ENCODE assay signal across 8 cellular contexts in genomic region chr6:21595951-21596378, GRCh38. TPM values are rescaled to one million over a fixed set of nuclear protein-coding genes. Genes with fewer than 3 reads are reported as not detected.
DNase-seq lines count a peak whose midpoint lies in the region; ATAC-seq and TF ChIP-seq lines count a peak whose summit lies in the region.

No MANE protein-coding gene starts in this region.

- intact Hi-C loops in activated T-helper 2 cell treated with anti-CD3 and anti-CD28 coated beads, Interferon-gamma antibody, Interleukin-2, Interleukin-4, amounts not matched to agents 10 μg/mL and 5 μg/mL and 100 μg/mL, durations not matched to agents 14 hours and 24 hours and 36 hours (cut with micrococcal nuclease), result loop anchor here (2.0 to 10.0 kb wide), 8 partner anchors 71 to 1761 kb away; partner anchors contain the start of gene ID4
- intact Hi-C loops in left lung (cut with DNase I) (loop anchor here in 1 of 2 donors (10.0 kb wide), 1 partner anchor 339 kb away; no protein-coding TSS in a partner anchor), testis (cut with DNase I; ENCODE audit: low total_unique reads) (loop anchor here (10.0 kb wide), 1 partner anchor 329 kb away; no protein-coding TSS in a partner anchor)

- H2AFZ ChIP-seq in GM23248, result peak overlapping the region; percentile 90

- WGBS in GM23248 (ENCODE audit: low coverage in 1 of 2, low lambda C conversion rate in 2 of 2, missing lambda C conversion rate in 2 of 2), 2 experiments, result 1% methylated on average over 28 of the region's 28 CpGs
- 0% methylated on average over 28 of the region's 28 CpGs for WGBS in testis, 2 donors

- peaks cover 44% of the 10 kb centered on the region for H3K27me3 Mint-ChIP-seq in activated T-helper 2 cell treated with anti-CD3 and anti-CD28 coated beads, Interferon-gamma antibody, Interleukin-2, Interleukin-4, amounts not matched to agents 10 μg/mL and 5 μg/mL and 100 μg/mL, durations not matched to agents 14 hours and 24 hours and 36 hours (ENCODE audit: low read depth)

- peak overlapping the region; percentile 97 for H3K4me2 ChIP-seq in GM23248 (ENCODE audit: unreplicated experiment)

- no peak for TF ChIP-seq POLR2A in testis (IDR thresholded peaks at IDR 0.05)

- H3K9ac ChIP-seq in GM23248, result peak overlapping the region; percentile 85

- H3K27ac ChIP-seq in GM23248 (peak overlapping the region; percentile 82), left lung (peak overlapping the region; percentile 91 to 93), testis (peak overlapping the region; percentile 81 to 86)

- H4K20me1 ChIP-seq in GM23248 (ENCODE audit: insufficient read depth), result no peaks in the 10 kb centered on the region

- H3K27me3 ChIP-seq in GM23248 (replicated peaks; ENCODE audit: insufficient read depth), result no peaks in the 10 kb centered on the region
- H3K27me3 ChIP-seq in left lung, result peaks cover 0 to 4% of the 10 kb centered on the region in 2 donors
- no peaks in the 10 kb centered on the region for H3K27me3 ChIP-seq in testis

- H3K27ac Mint-ChIP-seq in activated T-helper 2 cell treated with anti-CD3 and anti-CD28 coated beads, Interferon-gamma antibody, Interleukin-2, Interleukin-4, amounts not matched to agents 10 μg/mL and 5 μg/mL and 100 μg/mL, durations not matched to agents 14 hours and 24 hours and 36 hours, result peak overlapping the region; percentile 97

- in situ Hi-C loops in GM23248 (cut with MboI), result no loop called here

- H3K9me3 ChIP-seq in GM23248 (ENCODE audit: low read depth) (no peaks in the 10 kb centered on the region), left lung (no peaks in the 10 kb centered on the region), testis (no peaks in the 10 kb centered on the region)

- H3K36me3 ChIP-seq in GM23248 (ENCODE audit: low read depth), result no peaks in the 10 kb centered on the region
- no peaks in the 10 kb centered on the region for H3K36me3 ChIP-seq in left lung
- H3K36me3 ChIP-seq in testis (ENCODE audit: low read depth, missing control alignments), result no peaks in the 10 kb centered on the region

- H3K36me3 Mint-ChIP-seq in activated T-helper 2 cell treated with anti-CD3 and anti-CD28 coated beads, Interferon-gamma antibody, Interleukin-2, Interleukin-4, amounts not matched to agents 10 μg/mL and 5 μg/mL and 100 μg/mL, durations not matched to agents 14 hours and 24 hours and 36 hours (ENCODE audit: low read depth), result peaks cover 38% of the 10 kb centered on the region

- peak; percentile 15 for DNase-seq in AG08396 (ENCODE audit: low spot score)
- DNase-seq in GM23248, result peak; percentile 51
- DNase-seq in activated T-helper 2 cell treated with anti-CD3 and anti-CD28 coated beads, Interferon-gamma antibody, Interleukin-2, Interleukin-4, amounts not matched to agents 10 μg/mL and 5 μg/mL and 100 μg/mL, durations not matched to agents 14 hours and 24 hours and 36 hours (ENCODE audit: low spot score), result peak; percentile 10
- peak in 1 of 2 donors; percentile 78 for DNase-seq in left lung
- DNase-seq in testis, result peak; percentile 42
- DNase-seq in NAMALWA (ENCODE audit: low spot score), result no peak

- H3K4me3 Mint-ChIP-seq in activated T-helper 2 cell treated with anti-CD3 and anti-CD28 coated beads, Interferon-gamma antibody, Interleukin-2, Interleukin-4, amounts not matched to agents 10 μg/mL and 5 μg/mL and 100 μg/mL, durations not matched to agents 14 hours and 24 hours and 36 hours (ENCODE audit: low read depth), result peak overlapping the region; percentile 94

- TF ChIP-seq CTCF in left lung (IDR thresholded peaks at IDR 0.05), result no peak
- no peak for TF ChIP-seq CTCF in testis (IDR thresholded peaks at IDR 0.05)

- H3K9me3 Mint-ChIP-seq in activated T-helper 2 cell treated with anti-CD3 and anti-CD28 coated beads, Interferon-gamma antibody, Interleukin-2, Interleukin-4, amounts not matched to agents 10 μg/mL and 5 μg/mL and 100 μg/mL, durations not matched to agents 14 hours and 24 hours and 36 hours, result no peaks in the 10 kb centered on the region

- peaks cover 18% of the 10 kb centered on the region for H3F3A ChIP-seq in GM23248 (ENCODE audit: insufficient read depth)

- H3K79me2 ChIP-seq in GM23248 (ENCODE audit: insufficient read depth), result peaks cover 34% of the 10 kb centered on the region

- ATAC-seq in left lung, result no peak
- ATAC-seq in HG03460 (IDR thresholded peaks at IDR 0.05; ENCODE audit: unreplicated experiment), result no peak
- ATAC-seq in GM18861 (IDR thresholded peaks at IDR 0.05; ENCODE audit: unreplicated experiment), result no peak

- peaks cover 25% of the 10 kb centered on the region for H3K4me1 Mint-ChIP-seq in activated T-helper 2 cell treated with anti-CD3 and anti-CD28 coated beads, Interferon-gamma antibody, Interleukin-2, Interleukin-4, amounts not matched to agents 10 μg/mL and 5 μg/mL and 100 μg/mL, durations not matched to agents 14 hours and 24 hours and 36 hours (ENCODE audit: low read depth)

- H3K4me3 ChIP-seq in GM23248 (peak overlapping the region; percentile 88), left lung (peak overlapping the region; percentile 63 to 74), testis (peak overlapping the region; percentile 70 to 86)

- H3K4me1 ChIP-seq in GM23248 (ENCODE audit: insufficient read depth) (peaks cover 14% of the 10 kb centered on the region), left lung (peaks cover 11 to 42% of the 10 kb centered on the region in 2 donors), testis (peaks cover 10% of the 10 kb centered on the region)

- no peaks in the 10 kb centered on the region for H3K9me2 ChIP-seq in GM23248 (ENCODE audit: insufficient read depth)

RNA-seq across cellular contexts. Expression of gene SOX4, which starts 2.4 kb away (rescaled TPM):
- total RNA-seq in GM23248 (2014; rRNA removed; shearing (Covaris generic)), result 3.0 and 4.5 TPM in 2 replicates
- polyA plus RNA-seq in GM23248 (2016; fragmentation: Nextera tagmentation; extraction: Ambion mirVana), result 6.3 and 7.0 TPM in 2 replicates
- total RNA-seq in activated T-helper 2 cell treated with anti-CD3 and anti-CD28 coated beads, Interferon-gamma antibody, Interleukin-2, Interleukin-4, amounts not matched to agents 10 μg/mL and 5 μg/mL and 100 μg/mL, durations not matched to agents 14 hours and 24 hours and 36 hours, result 20.3 and 20.8 TPM in 2 replicates
- 10 to 100 TPM; 23.4 to 82.0 TPM for total RNA-seq in left lung
- total RNA-seq in testis, result 10 to 100 TPM; 42.9 to 43.9 TPM
- polyA plus RNA-seq in testis (ENCODE audit: insufficient read depth, low read depth, low replicate concordance), result 16.1 TPM
